In genomic region chr12:122063691-122064033, GRCh38 we compare ENCODE assay signal across 10 cellular contexts. TPM values are rescaled to one million over a fixed set of nuclear protein-coding genes. Genes with fewer than 3 reads are reported as not detected.
DNase-seq lines count a peak whose midpoint lies in the region; ATAC-seq and TF ChIP-seq lines count a peak whose summit lies in the region.
"Had no signal": no experiment of that assay in that cellular context is flagged by ENCODE, and none has a peak within 500 bp of the region (broad histone marks: within the 10 kb centered on the region; RNA-seq: fewer than 3 reads in every experiment).

No MANE protein-coding gene starts in this region.

- H3K36me3 Mint-ChIP-seq in activated naive CD4-positive, alpha-beta T cell treated with anti-CD3 and anti-CD28 coated beads, Interleukin-2, amount 10 ng/mL, durations not matched to agents 7 days and 5 days, result peaks cover 11% of the 10 kb centered on the region
- no peaks in the 10 kb centered on the region for H3K36me3 Mint-ChIP-seq in activated naive CD4-positive, alpha-beta T cell treated with anti-CD3 and anti-CD28 coated beads for 36 hours (ENCODE audit: low read depth)
- peaks cover 13% of the 10 kb centered on the region for H3K36me3 Mint-ChIP-seq in type B pancreatic cell

- ATAC-seq in HG03457 (IDR thresholded peaks at IDR 0.05; ENCODE audit: unreplicated experiment), result no peak

- peaks cover 5% of the 10 kb centered on the region for H3K27me3 Mint-ChIP-seq in activated naive CD4-positive, alpha-beta T cell treated with anti-CD3 and anti-CD28 coated beads, Interleukin-2, amount 10 ng/mL, durations not matched to agents 7 days and 5 days
- no peaks in the 10 kb centered on the region for H3K27me3 Mint-ChIP-seq in activated naive CD4-positive, alpha-beta T cell treated with anti-CD3 and anti-CD28 coated beads for 36 hours (ENCODE audit: low read depth)
- no peaks in the 10 kb centered on the region for H3K27me3 Mint-ChIP-seq in type B pancreatic cell
- H3K27me3 Mint-ChIP-seq: central memory CD8-positive, alpha-beta T cell had no signal

- CTCF ChIA-PET in activated naive CD4-positive, alpha-beta T cell treated with anti-CD3 and anti-CD28 coated beads, Interleukin-2, amount 10 ng/mL, durations not matched to agents 7 days and 5 days (lab: Charles Lee), result interaction anchor here (0.8 to 7.0 kb wide), 6 partner anchors 9 to 119 kb away, joined by 3 to 46 read pairs (median 4); partner anchors contain the start of gene LRRC43
- CTCF ChIA-PET in activated naive CD4-positive, alpha-beta T cell treated with anti-CD3 and anti-CD28 coated beads for 36 hours (lab: Charles Lee), result interaction anchor here (1.1 to 1.7 kb wide), 4 partner anchors 18 to 69 kb away, joined by 3 to 13 read pairs (median 6); no protein-coding TSS in a partner anchor

- TF ChIP-seq CTCF in type B pancreatic cell (conservative IDR thresholded peaks at IDR 0.05), result no peak

- DNase-seq in activated naive CD4-positive, alpha-beta T cell treated with anti-CD3 and anti-CD28 coated beads, Interleukin-2, amount 10 ng/mL, durations not matched to agents 7 days and 5 days, result no peak
- no peak for DNase-seq in activated naive CD4-positive, alpha-beta T cell treated with anti-CD3 and anti-CD28 coated beads for 36 hours
- DNase-seq in midbrain (lab: John Stamatoyannopoulos, UW) (peak; percentile 21), type B pancreatic cell (ENCODE audit: extremely low spot score, unreplicated experiment) (no peak), 8988T (no peak)
- no peak for DNase-seq in NK-92 treated with Interleukin-12 subunit alpha and Interleukin-12 subunit beta, amount 100 ng/mL, for 24 hours (lab: John Stamatoyannopoulos, UW)

- H3K4me1 Mint-ChIP-seq in activated naive CD4-positive, alpha-beta T cell treated with anti-CD3 and anti-CD28 coated beads, Interleukin-2, amount 10 ng/mL, durations not matched to agents 7 days and 5 days, result peaks cover 44% of the 10 kb centered on the region
- H3K4me1 Mint-ChIP-seq in activated naive CD4-positive, alpha-beta T cell treated with anti-CD3 and anti-CD28 coated beads for 36 hours (ENCODE audit: low read depth), result peaks cover 19% of the 10 kb centered on the region
- H3K4me1 Mint-ChIP-seq in type B pancreatic cell (ENCODE audit: unreplicated experiment), result peaks cover 36% of the 10 kb centered on the region

- intact Hi-C loops in activated naive CD4-positive, alpha-beta T cell treated with anti-CD3 and anti-CD28 coated beads for 36 hours (cut with micrococcal nuclease), result no loop called here

- peak overlapping the region; percentile 6 for H3K27ac Mint-ChIP-seq in activated naive CD4-positive, alpha-beta T cell treated with anti-CD3 and anti-CD28 coated beads, Interleukin-2, amount 10 ng/mL, durations not matched to agents 7 days and 5 days
- H3K27ac Mint-ChIP-seq in activated naive CD4-positive, alpha-beta T cell treated with anti-CD3 and anti-CD28 coated beads for 36 hours, result no peak overlapping the region
- peak overlapping the region; percentile 90 for H3K27ac Mint-ChIP-seq in type B pancreatic cell

- H3K27ac ChIP-seq in cingulate gyrus (ENCODE audit: low read depth, low read length), result peak overlapping the region; percentile 78
- H3K27ac ChIP-seq: WERI-Rb-1 had no signal

- no peaks in the 10 kb centered on the region for H3K9me3 Mint-ChIP-seq in activated naive CD4-positive, alpha-beta T cell treated with anti-CD3 and anti-CD28 coated beads, Interleukin-2, amount 10 ng/mL, durations not matched to agents 7 days and 5 days
- no peaks in the 10 kb centered on the region for H3K9me3 Mint-ChIP-seq in activated naive CD4-positive, alpha-beta T cell treated with anti-CD3 and anti-CD28 coated beads for 36 hours
- H3K9me3 Mint-ChIP-seq in type B pancreatic cell, result no peaks in the 10 kb centered on the region
- H3K9me3 Mint-ChIP-seq: central memory CD8-positive, alpha-beta T cell had no signal

- no peak overlapping the region for H3K4me3 Mint-ChIP-seq in activated naive CD4-positive, alpha-beta T cell treated with anti-CD3 and anti-CD28 coated beads, Interleukin-2, amount 10 ng/mL, durations not matched to agents 7 days and 5 days
- no peak overlapping the region for H3K4me3 Mint-ChIP-seq in activated naive CD4-positive, alpha-beta T cell treated with anti-CD3 and anti-CD28 coated beads for 36 hours
- peak overlapping the region; percentile 74 for H3K4me3 Mint-ChIP-seq in type B pancreatic cell
- H3K4me3 Mint-ChIP-seq: central memory CD8-positive, alpha-beta T cell had no signal

RNA-seq across cellular contexts. Expression of gene MLXIP, which starts 14.9 kb away (rescaled TPM):
- total RNA-seq in activated naive CD4-positive, alpha-beta T cell treated with anti-CD3 and anti-CD28 coated beads for 36 hours, result 10 to 100 TPM; 18.8 to 22.0 TPM
- total RNA-seq in type B pancreatic cell (ENCODE audit: low replicate concordance), result 28.4 and 44.5 TPM in 2 replicates

RNA-seq across cellular contexts. Expression of gene BCL7A, which starts 42.0 kb away (rescaled TPM):
- total RNA-seq in activated naive CD4-positive, alpha-beta T cell treated with anti-CD3 and anti-CD28 coated beads for 36 hours, result 1 to 10 TPM; 6.1 to 6.2 TPM
- 22.2 and 30.9 TPM in 2 replicates for total RNA-seq in type B pancreatic cell (ENCODE audit: low replicate concordance)
